Comparison of ENCODE assay signal across 18 cellular contexts in genomic region chr17:60502145-60502544, GRCh38. TPM values are rescaled to one million over a fixed set of nuclear protein-coding genes. Genes with fewer than 3 reads are reported as not detected.
DNase-seq lines count a peak whose midpoint lies in the region; ATAC-seq, FAIRE-seq and TF ChIP-seq lines count a peak whose summit lies in the region.
"Had no signal": no experiment of that assay in that cellular context is flagged by ENCODE, and none has a peak within 500 bp of the region (broad histone marks: within the 10 kb centered on the region; RNA-seq: fewer than 3 reads in every experiment).

No MANE protein-coding gene starts in this region.

- H3K4me2 ChIP-seq in mesendoderm (ENCODE audit: low read length) (no peak overlapping the region), GM23248 (ENCODE audit: unreplicated experiment) (no peak overlapping the region)
- H3K4me2 ChIP-seq: BLaER1, GM23338 had no signal

- peaks cover 3% of the 10 kb centered on the region for H3K9me3 Mint-ChIP-seq in progenitor cell of endocrine pancreas (ENCODE audit: low read depth)
- H3K9me3 Mint-ChIP-seq: CD4-positive, alpha-beta memory T cell; GM23338 had no signal

- H4K5ac ChIP-seq in mesendoderm (ENCODE audit: low read length) = no peak overlapping the region

- peak; percentile 48 for FAIRE-seq in H54 (lab: Jason Lieb, UNC)

- H3K36me3 Mint-ChIP-seq in progenitor cell of endocrine pancreas (ENCODE audit: insufficient read depth) = peaks cover 15% of the 10 kb centered on the region

- H3K4ac ChIP-seq in mesendoderm (ENCODE audit: low read depth, low read length) = no peak overlapping the region

- H2AK5ac ChIP-seq in mesendoderm (ENCODE audit: low read length) = no peak overlapping the region

- no peak overlapping the region for H3K18ac ChIP-seq in mesendoderm (ENCODE audit: low read length)

- peak overlapping the region; percentile 78 for H3K27ac Mint-ChIP-seq in progenitor cell of endocrine pancreas
- H3K27ac Mint-ChIP-seq: GM23338 had no signal

- peaks cover 8% of the 10 kb centered on the region for H3K79me1 ChIP-seq in mesendoderm (ENCODE audit: low read length)

- H3K4me1 ChIP-seq in mesendoderm (ENCODE audit: control insufficient read depth, low read depth, low read length) = no peaks in the 10 kb centered on the region
- H3K4me1 ChIP-seq in GM23248 (ENCODE audit: insufficient read depth) = peaks cover 16% of the 10 kb centered on the region
- H3K4me1 ChIP-seq in upper lobe of right lung = peaks cover 7% of the 10 kb centered on the region
- H3K4me1 ChIP-seq: BLaER1 had no signal

- H3K4me3 ChIP-seq in mesendoderm (ENCODE audit: low read length) (no peak overlapping the region), GM23248 (no peak overlapping the region), upper lobe of right lung (no peak overlapping the region)
- H3K4me3 ChIP-seq: BLaER1, GM23338 had no signal

- H3K23ac ChIP-seq in mesendoderm (ENCODE audit: low read length) = no peak overlapping the region

- no peak for TF ChIP-seq CTCF in VCaP (conservative IDR thresholded peaks at IDR 0.05)
- no peak for TF ChIP-seq CTCF in progenitor cell of endocrine pancreas (IDR thresholded peaks at IDR 0.05; ENCODE audit: unreplicated experiment)
- no peak for TF ChIP-seq CTCF in upper lobe of right lung (IDR thresholded peaks at IDR 0.05)

- H2AFZ ChIP-seq in GM23248 = no peak overlapping the region
- H2AFZ ChIP-seq: GM23338 had no signal

- H4K8ac ChIP-seq in mesendoderm (ENCODE audit: low read depth, low read length) = no peak overlapping the region

- peaks cover 4% of the 10 kb centered on the region for H3K4me1 Mint-ChIP-seq in progenitor cell of endocrine pancreas (ENCODE audit: low read depth)

- no peak overlapping the region for H2BK15ac ChIP-seq in mesendoderm (replicated peaks; ENCODE audit: low read depth)

- intact Hi-C loops in upper lobe of right lung (cut with DNase I) = no loop called here

- no peaks in the 10 kb centered on the region for H3K27me3 Mint-ChIP-seq in progenitor cell of endocrine pancreas
- H3K27me3 Mint-ChIP-seq: CD4-positive, alpha-beta memory T cell had no signal

- ATAC-seq in upper lobe of right lung = no peak
- ATAC-seq: GM23338, HCT116 had no signal

- no peak overlapping the region for H3K4me3 Mint-ChIP-seq in progenitor cell of endocrine pancreas (ENCODE audit: low read depth)
- H3K4me3 Mint-ChIP-seq: CD14-positive monocyte; CD4-positive, alpha-beta memory T cell; GM23338 had no signal

- no peaks in the 10 kb centered on the region for H3K9me3 ChIP-seq in GM23248 (ENCODE audit: low read depth)
- H3K9me3 ChIP-seq in upper lobe of right lung = no peaks in the 10 kb centered on the region

- WGBS in mesendoderm (ENCODE audit: extremely low coverage, insufficient coverage, low lambda C conversion rate) = 100% methylated on average over 1 of the region's 4 CpGs
- WGBS in GM23248 (ENCODE audit: low coverage in 1 of 2, low lambda C conversion rate in 2 of 2, missing lambda C conversion rate in 2 of 2), 2 experiments = 85 to 86% methylated on average over 4 of the region's 4 CpGs

- no peak overlapping the region for H2BK120ac ChIP-seq in mesendoderm (ENCODE audit: low read depth, low read length)

- H3K27me3 ChIP-seq in mesendoderm (ENCODE audit: insufficient read depth, low read length, poor library complexity) (no peaks in the 10 kb centered on the region), GM23248 (replicated peaks; ENCODE audit: insufficient read depth) (no peaks in the 10 kb centered on the region), upper lobe of right lung (no peaks in the 10 kb centered on the region)
- H3K27me3 ChIP-seq: BLaER1 had no signal

- H3K9me2 ChIP-seq in GM23248 (ENCODE audit: insufficient read depth) = no peaks in the 10 kb centered on the region

- H3K56ac ChIP-seq in mesendoderm (ENCODE audit: low read length) = no peak overlapping the region

- H3K27ac ChIP-seq in VCaP (peak overlapping the region; percentile 3; the same call in 1 of the 2 replicates), mesendoderm (ENCODE audit: low read depth, low read length) (no peak overlapping the region), GM23248 (no peak overlapping the region), upper lobe of right lung (no peak overlapping the region)
- H3K27ac ChIP-seq: BLaER1 had no signal

- H4K20me1 ChIP-seq in GM23248 (ENCODE audit: insufficient read depth) = peaks cover 7% of the 10 kb centered on the region; the same call in 1 of the 2 replicates

- H2BK5ac ChIP-seq in mesendoderm (ENCODE audit: low read length) = no peak overlapping the region

- H3K9ac ChIP-seq in mesendoderm (ENCODE audit: low read length) = no peak overlapping the region
- H3K9ac ChIP-seq in GM23248 = no peak overlapping the region
- H3K9ac ChIP-seq: BLaER1 had no signal

- DNase-seq in H54 (ENCODE audit: insufficient read length, low spot score) = no peak
- DNase-seq in mesendoderm = peak; percentile 37
- DNase-seq in progenitor cell of endocrine pancreas (ENCODE audit: low spot score, unreplicated experiment) = no peak
- DNase-seq in NK-92 treated with Interleukin-12 subunit alpha and Interleukin-12 subunit beta, amount 100 ng/mL, for 24 hours (lab: John Stamatoyannopoulos, UW) = no peak
- DNase-seq in GM23248 = no peak
- DNase-seq in NCI-H82 treated with DMSO at 0.1 percent for 48 hours (lab: John Stamatoyannopoulos, UW; ENCODE audit: unreplicated experiment) = no peak
- no peak for DNase-seq in upper lobe of right lung
- DNase-seq: 8988T; Calu3; CD4-positive, alpha-beta memory T cell; DMS79 treated with DMSO at 0.1 percent for 48 hours; GF-D8; H7 had no signal

- H3K36me3 ChIP-seq in mesendoderm (ENCODE audit: control insufficient read depth, insufficient read depth, low read length) (no peaks in the 10 kb centered on the region), GM23248 (ENCODE audit: low read depth) (peaks cover 29% of the 10 kb centered on the region), upper lobe of right lung (peaks cover 32% of the 10 kb centered on the region)

- H3F3A ChIP-seq in GM23248 (ENCODE audit: insufficient read depth) = peaks cover 10% of the 10 kb centered on the region; the same call in 1 of the 2 replicates

- in situ Hi-C loops in GM23248 (cut with MboI) = no loop called here

- H3K79me2 ChIP-seq in mesendoderm (ENCODE audit: control insufficient read depth, insufficient read depth, low read length) (peaks cover 11% of the 10 kb centered on the region), GM23248 (ENCODE audit: insufficient read depth) (peaks cover 100% of the 10 kb centered on the region)

- no peak for TF ChIP-seq POLR2A in H54 (IDR thresholded peaks at IDR 0.05; ENCODE audit: low read depth, low read length)

RNA-seq across cellular contexts. Expression of gene APPBP2, which starts 23.9 kb away (rescaled TPM):
- polyA plus RNA-seq in mesendoderm (2013, experiment 1 of 2) = 3.6 TPM
- 4.0 TPM for polyA plus RNA-seq in mesendoderm (2013, experiment 2 of 2)
- total RNA-seq in progenitor cell of endocrine pancreas (54.3 and 61.3 TPM in 2 replicates), upper lobe of right lung (43.6 TPM)
- 30.6 and 57.5 TPM in 2 replicates for total RNA-seq in GM23248 (2014; rRNA removed; shearing (Covaris generic))
- polyA plus RNA-seq in GM23248 (2016; fragmentation: Nextera tagmentation; extraction: Ambion mirVana) = 39.3 and 41.7 TPM in 2 replicates
